In the genomic region with DNA sequence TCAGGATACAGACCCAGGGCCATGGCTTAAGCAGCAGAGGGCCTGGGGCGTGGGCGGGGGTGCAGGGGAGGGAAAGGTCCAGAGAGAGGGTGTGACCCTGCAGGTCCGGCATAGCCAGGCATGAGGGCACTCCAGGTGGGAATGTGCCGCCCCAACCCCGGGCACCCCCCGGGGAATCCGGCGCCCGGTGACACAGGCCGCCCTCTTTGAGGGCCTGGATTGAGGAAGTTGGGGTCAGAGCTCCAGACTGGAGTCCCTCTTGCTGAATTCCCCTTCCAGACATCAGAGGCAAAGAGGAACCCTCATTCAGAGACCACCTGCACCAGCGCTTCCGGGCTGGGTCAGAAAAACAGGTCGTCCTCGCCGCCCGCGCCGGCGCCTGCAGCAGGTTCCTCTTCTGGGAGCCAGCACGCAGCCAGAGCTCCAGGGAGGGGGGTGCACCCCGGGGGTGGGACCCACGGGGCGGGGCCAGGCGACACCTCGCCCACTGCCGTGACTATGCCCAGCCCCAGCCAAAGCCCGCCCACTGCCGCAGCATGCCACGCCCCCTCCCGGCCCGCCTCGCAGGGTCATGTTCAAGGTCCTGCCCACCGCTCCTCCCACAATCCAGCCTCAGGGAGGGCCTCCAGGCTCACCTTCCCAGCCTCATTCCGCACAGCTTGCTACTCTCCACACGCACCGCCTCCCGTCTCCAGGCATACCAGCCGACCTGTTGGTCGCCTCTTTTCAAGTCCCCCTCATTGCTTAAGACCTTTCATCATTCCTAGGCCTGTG, we compare ENCODE assay signal across 1 cellular context.
TF ChIP-seq lines count a peak whose summit lies in the region.

No MANE protein-coding gene starts in this region.

TF ChIP-seq in HepG2, 621 proteins besides CTCF, POLR2A, EP300 and RAD21 (continued from another document and continues in another):
- TF ChIP-seq AKNA (CRISPR knock-in tag; IDR thresholded peaks at IDR 0.05; ENCODE audit: borderline replicate concordance) (no peak), NRL (CRISPR knock-in tag; IDR thresholded peaks at IDR 0.05; ENCODE audit: borderline replicate concordance) (no peak), SALL2 (CRISPR knock-in tag; IDR thresholded peaks at IDR 0.05) (no peak), ZNF709 (CRISPR knock-in tag; IDR thresholded peaks at IDR 0.05) (no peak; the same call in 1 of the 2 replicates), GTF2F1 (IDR thresholded peaks at IDR 0.05; ENCODE audit: low read length) (no peak), ZNF883 (CRISPR knock-in tag; IDR thresholded peaks at IDR 0.05; ENCODE audit: not compliant biosample characterization) (no peak), REPIN1 (CRISPR knock-in tag; IDR thresholded peaks at IDR 0.05; ENCODE audit: borderline replicate concordance, low read depth) (no peak), TRIM24 (CRISPR knock-in tag; IDR thresholded peaks at IDR 0.05) (no peak), SNRNP70 (IDR thresholded peaks at IDR 0.05; ENCODE audit: low read depth, low read length) (no peak), TBL1XR1 (IDR thresholded peaks at IDR 0.05; ENCODE audit: borderline replicate concordance, low read length, partially characterized antibody) (peak; percentile 93), STAG1 (CRISPR knock-in tag; IDR thresholded peaks at IDR 0.05) (peak; percentile 35; the same call in 1 of the 2 replicates), ZNF33A (CRISPR knock-in tag; IDR thresholded peaks at IDR 0.05; ENCODE audit: borderline replicate concordance) (no peak), HNRNPUL1 (IDR thresholded peaks at IDR 0.05; ENCODE audit: low read depth, low read length) (no peak), ZBTB7B (CRISPR knock-in tag; IDR thresholded peaks at IDR 0.05) (no peak), KLF11 (CRISPR knock-in tag; IDR thresholded peaks at IDR 0.05) (no peak), GATAD2A (CRISPR knock-in tag; IDR thresholded peaks at IDR 0.05) (peak; percentile 58), ZNF746 (CRISPR knock-in tag; IDR thresholded peaks at IDR 0.05) (no peak), HNRNPLL (IDR thresholded peaks at IDR 0.05; ENCODE audit: low read depth, low read length, poor library complexity, severe bottlenecking) (peak; percentile 62), ZZZ3 (CRISPR knock-in tag; IDR thresholded peaks at IDR 0.05; ENCODE audit: borderline replicate concordance) (no peak), KIAA2018 (CRISPR knock-in tag; IDR thresholded peaks at IDR 0.05; ENCODE audit: borderline replicate concordance) (no peak), ZSCAN21 (CRISPR knock-in tag; IDR thresholded peaks at IDR 0.05; ENCODE audit: borderline replicate concordance) (no peak; the same call in 1 of the 2 replicates), EHMT2 (IDR thresholded peaks at IDR 0.05; ENCODE audit: borderline replicate concordance, low read depth, low read length) (no peak), MAX (IDR thresholded peaks at IDR 0.05) (no peak)
- TF ChIP-seq, protein P1, sequence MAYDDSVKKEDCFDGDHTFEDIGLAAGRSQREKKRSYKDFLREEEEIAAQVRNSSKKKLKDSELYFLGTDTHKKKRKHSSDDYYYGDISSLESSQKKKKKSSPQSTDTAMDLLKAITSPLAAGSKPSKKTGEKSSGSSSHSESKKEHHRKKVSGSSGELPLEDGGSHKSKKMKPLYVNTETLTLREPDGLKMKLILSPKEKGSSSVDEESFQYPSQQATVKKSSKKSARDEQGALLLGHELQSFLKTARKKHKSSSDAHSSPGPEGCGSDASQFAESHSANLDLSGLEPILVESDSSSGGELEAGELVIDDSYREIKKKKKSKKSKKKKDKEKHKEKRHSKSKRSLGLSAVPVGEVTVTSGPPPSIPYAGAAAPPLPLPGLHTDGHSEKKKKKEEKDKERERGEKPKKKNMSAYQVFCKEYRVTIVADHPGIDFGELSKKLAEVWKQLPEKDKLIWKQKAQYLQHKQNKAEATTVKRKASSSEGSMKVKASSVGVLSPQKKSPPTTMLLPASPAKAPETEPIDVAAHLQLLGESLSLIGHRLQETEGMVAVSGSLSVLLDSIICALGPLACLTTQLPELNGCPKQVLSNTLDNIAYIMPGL (CRISPR knock-in tag; IDR thresholded peaks at IDR 0.05; ENCODE audit: borderline replicate concordance in 1 of 2, low read depth in 1 of 2) = 0 out of 4 replicates have a peak, but pooled peaks of 1 of the 2 experiments have one; percentile 23
- TF ChIP-seq, protein P2, sequence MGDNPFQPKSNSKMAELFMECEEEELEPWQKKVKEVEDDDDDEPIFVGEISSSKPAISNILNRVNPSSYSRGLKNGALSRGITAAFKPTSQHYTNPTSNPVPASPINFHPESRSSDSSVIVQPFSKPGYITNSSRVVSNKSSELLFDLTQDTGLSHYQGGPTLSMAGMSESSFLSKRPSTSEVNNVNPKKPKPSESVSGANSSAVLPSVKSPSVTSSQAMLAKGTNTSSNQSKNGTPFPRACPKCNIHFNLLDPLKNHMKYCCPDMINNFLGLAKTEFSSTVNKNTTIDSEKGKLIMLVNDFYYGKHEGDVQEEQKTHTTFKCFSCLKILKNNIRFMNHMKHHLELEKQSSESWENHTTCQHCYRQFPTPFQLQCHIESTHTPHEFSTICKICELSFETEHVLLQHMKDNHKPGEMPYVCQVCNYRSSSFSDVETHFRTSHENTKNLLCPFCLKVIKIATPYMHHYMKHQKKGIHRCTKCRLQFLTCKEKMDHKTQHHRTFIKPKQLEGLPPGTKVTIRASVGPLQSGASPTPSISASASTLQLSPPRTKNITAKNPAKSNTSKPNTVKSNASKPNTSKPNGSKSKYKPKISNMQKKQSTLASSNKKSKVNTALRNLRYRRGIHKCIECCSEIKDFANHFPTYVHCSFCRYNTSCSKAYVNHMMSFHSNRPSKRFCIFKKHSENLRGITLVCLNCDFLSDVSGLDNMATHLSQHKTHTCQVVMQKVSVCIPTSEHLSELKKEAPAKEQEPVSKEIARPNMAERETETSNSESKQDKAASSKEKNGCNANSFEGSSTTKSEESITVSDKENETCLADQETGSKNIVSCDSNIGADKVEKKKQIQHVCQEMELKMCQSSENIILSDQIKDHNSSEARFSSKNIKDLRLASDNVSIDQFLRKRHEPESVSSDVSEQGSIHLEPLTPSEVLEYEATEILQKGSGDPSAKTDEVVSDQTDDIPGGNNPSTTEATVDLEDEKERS (CRISPR knock-in tag; IDR thresholded peaks at IDR 0.05) = 0 out of 2 replicates have a peak, but pooled peaks have one; percentile 29
- TF ChIP-seq, protein P3, sequence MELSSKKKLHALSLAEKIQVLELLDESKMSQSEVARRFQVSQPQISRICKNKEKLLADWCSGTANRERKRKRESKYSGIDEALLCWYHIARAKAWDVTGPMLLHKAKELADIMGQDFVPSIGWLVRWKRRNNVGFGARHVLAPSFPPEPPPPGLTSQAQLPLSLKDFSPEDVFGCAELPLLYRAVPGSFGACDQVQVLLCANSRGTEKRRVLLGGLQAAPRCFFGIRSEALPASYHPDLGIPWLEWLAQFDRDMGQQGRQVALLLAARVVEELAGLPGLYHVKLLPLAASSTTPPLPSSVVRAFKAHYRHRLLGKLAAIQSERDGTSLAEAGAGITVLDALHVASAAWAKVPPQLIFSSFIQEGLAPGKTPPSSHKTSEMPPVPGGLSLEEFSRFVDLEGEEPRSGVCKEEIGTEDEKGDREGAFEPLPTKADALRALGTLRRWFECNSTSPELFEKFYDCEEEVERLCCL (CRISPR knock-in tag; IDR thresholded peaks at IDR 0.05; ENCODE audit: borderline replicate concordance) = no peak
- TF ChIP-seq, protein P4, sequence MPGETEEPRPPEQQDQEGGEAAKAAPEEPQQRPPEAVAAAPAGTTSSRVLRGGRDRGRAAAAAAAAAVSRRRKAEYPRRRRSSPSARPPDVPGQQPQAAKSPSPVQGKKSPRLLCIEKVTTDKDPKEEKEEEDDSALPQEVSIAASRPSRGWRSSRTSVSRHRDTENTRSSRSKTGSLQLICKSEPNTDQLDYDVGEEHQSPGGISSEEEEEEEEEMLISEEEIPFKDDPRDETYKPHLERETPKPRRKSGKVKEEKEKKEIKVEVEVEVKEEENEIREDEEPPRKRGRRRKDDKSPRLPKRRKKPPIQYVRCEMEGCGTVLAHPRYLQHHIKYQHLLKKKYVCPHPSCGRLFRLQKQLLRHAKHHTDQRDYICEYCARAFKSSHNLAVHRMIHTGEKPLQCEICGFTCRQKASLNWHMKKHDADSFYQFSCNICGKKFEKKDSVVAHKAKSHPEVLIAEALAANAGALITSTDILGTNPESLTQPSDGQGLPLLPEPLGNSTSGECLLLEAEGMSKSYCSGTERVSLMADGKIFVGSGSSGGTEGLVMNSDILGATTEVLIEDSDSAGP (CRISPR knock-in tag; IDR thresholded peaks at IDR 0.05; ENCODE audit: borderline replicate concordance) = peak; percentile 48
- TF ChIP-seq, protein P5, sequence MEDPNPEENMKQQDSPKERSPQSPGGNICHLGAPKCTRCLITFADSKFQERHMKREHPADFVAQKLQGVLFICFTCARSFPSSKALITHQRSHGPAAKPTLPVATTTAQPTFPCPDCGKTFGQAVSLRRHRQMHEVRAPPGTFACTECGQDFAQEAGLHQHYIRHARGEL (CRISPR knock-in tag; IDR thresholded peaks at IDR 0.05) = no peak
